ENCODE assay signal across 19 cellular contexts in the genomic region with DNA sequence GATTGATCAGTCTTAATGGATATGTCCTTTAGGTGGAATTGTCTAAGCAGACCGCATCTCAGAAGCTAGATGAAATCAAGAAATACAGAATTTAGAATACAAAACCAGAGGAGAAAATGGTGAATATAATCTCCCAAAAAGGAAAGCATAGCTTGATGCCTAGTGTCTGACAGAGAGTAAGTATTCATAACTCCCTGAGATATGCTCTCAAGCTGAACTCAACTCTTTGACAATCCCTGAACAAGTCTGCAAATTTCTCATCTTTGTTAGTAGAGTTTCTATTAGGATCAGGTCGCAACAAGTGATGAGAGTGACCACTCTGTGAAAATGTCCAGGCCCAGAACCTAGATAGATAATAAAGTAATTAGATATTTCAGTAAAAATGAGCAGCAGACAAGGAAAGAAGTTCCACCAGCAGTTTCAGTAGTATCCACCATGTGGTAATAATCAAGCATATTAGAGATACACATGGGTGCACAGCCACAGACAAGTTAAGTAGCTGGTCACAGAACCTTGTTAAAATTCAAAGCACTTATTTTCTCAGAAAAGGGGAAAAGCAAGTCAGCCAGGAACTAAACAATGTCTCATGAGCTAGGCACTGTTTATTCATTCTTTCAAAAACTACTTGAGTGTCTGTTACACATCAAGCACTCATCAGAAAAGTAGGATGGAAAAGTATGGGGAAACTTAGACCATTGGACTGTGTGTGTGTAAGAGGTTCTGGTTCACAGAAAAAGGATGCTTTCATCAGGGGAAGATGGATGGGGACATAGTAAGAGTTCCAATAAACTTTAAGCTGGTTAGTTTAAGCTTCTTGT.
"Had no signal": no experiment of that assay in that cellular context is flagged by ENCODE, and none has a peak within 500 bp of the region (broad histone marks: within the 10 kb centered on the region; RNA-seq: fewer than 3 reads in every experiment).

No MANE protein-coding gene starts in this region.

- H3K27ac Mint-ChIP-seq: activated naive CD4-positive, alpha-beta T cell treated with anti-CD3 and anti-CD28 coated beads for 36 hours; activated naive CD8-positive, alpha-beta T cell treated with anti-CD3 and anti-CD28 coated beads, Interleukin-2, amount 50 U/mL, for 24 hours; activated T-helper 17 cell treated with anti-CD3 and anti-CD28 coated beads, Interleukin-2, amount 50 U/mL, for 72 hours; nephron progenitor cell; progenitor cell of endocrine pancreas had no signal

- H3K4me1 ChIP-seq: ascending aorta, breast epithelium, right atrium auricular region, transverse colon, vagina had no signal

- H3K4me3 Mint-ChIP-seq: activated naive CD4-positive, alpha-beta T cell treated with anti-CD3 and anti-CD28 coated beads for 36 hours; activated naive CD8-positive, alpha-beta T cell treated with anti-CD3 and anti-CD28 coated beads, Interleukin-2, amount 50 U/mL, for 24 hours; activated T-helper 17 cell treated with anti-CD3 and anti-CD28 coated beads, Interleukin-2, amount 50 U/mL, for 72 hours; nephron progenitor cell had no signal

- H3K9me3 ChIP-seq: ascending aorta, breast epithelium, right atrium auricular region, transverse colon, vagina had no signal

- H3K27me3 ChIP-seq: ascending aorta, breast epithelium, right atrium auricular region, transverse colon, vagina had no signal

- H3K4me3 ChIP-seq: ascending aorta, breast epithelium, right atrium auricular region, transverse colon, vagina had no signal

- ATAC-seq: activated naive CD8-positive, alpha-beta T cell treated with anti-CD3 and anti-CD28 coated beads, Interleukin-2, amount 50 U/mL, for 24 hours; activated T-helper 17 cell treated with anti-CD3 and anti-CD28 coated beads, Interleukin-2, amount 50 U/mL, for 72 hours; stimulated activated naive CD8-positive, alpha-beta T cell treated with anti-CD3 and anti-CD28 coated beads, Interleukin-15, Interleukin-2, amounts not matched to agents 100 U/mL and 50 U/mL, for 24 hours had no signal

- H3K9me3 Mint-ChIP-seq: nephron progenitor cell had no signal

- DNase-seq: activated CD4-positive, alpha-beta T cell treated with anti-CD3 and anti-CD28 coated beads, Interleukin-2, amount 50 U/mL, for 48 hours; activated naive CD4-positive, alpha-beta T cell treated with anti-CD3 and anti-CD28 coated beads for 36 hours; activated naive CD8-positive, alpha-beta T cell treated with anti-CD3 and anti-CD28 coated beads, Interleukin-2, amount 50 U/mL, for 24 hours; cerebellar nuclear complex; effector CD8-positive, alpha-beta T cell; glutamatergic neuron; nephron progenitor cell; occipital lobe; small intestine; stimulated activated naive CD8-positive, alpha-beta T cell treated with anti-CD3 and anti-CD28 coated beads, Interleukin-15, Interleukin-2, amounts not matched to agents 100 U/mL and 50 U/mL, for 24 hours; T1000; transverse colon; WERI-Rb-1 had no signal

- H3K4me1 Mint-ChIP-seq: activated naive CD8-positive, alpha-beta T cell treated with anti-CD3 and anti-CD28 coated beads, Interleukin-2, amount 50 U/mL, for 24 hours; activated T-helper 17 cell treated with anti-CD3 and anti-CD28 coated beads, Interleukin-2, amount 50 U/mL, for 72 hours; nephron progenitor cell had no signal

- H3K27me3 Mint-ChIP-seq: activated naive CD8-positive, alpha-beta T cell treated with anti-CD3 and anti-CD28 coated beads, Interleukin-2, amount 50 U/mL, for 24 hours; activated T-helper 17 cell treated with anti-CD3 and anti-CD28 coated beads, Interleukin-2, amount 50 U/mL, for 72 hours; progenitor cell of endocrine pancreas had no signal

- H3K27ac ChIP-seq: ascending aorta, breast epithelium, right atrium auricular region, transverse colon, vagina, WERI-Rb-1 had no signal

- H3K36me3 ChIP-seq: ascending aorta, breast epithelium, right atrium auricular region, transverse colon, vagina, WERI-Rb-1 had no signal
